18 cellular contexts compared by ENCODE assay signal in genomic region chr1:42369471-42369870, GRCh38. TPM values are rescaled to one million over a fixed set of nuclear protein-coding genes. Genes with fewer than 3 reads are reported as not detected.
DNase-seq lines count a peak whose midpoint lies in the region; ATAC-seq and TF ChIP-seq lines count a peak whose summit lies in the region.
"Had no signal": no experiment of that assay in that cellular context is flagged by ENCODE, and none has a peak within 500 bp of the region (broad histone marks: within the 10 kb centered on the region; RNA-seq: fewer than 3 reads in every experiment).

No MANE protein-coding gene starts in this region.

- peaks cover 2 to 21% of the 10 kb centered on the region in 2 donors for H3K27me3 Mint-ChIP-seq in CD4-positive, alpha-beta memory T cell

- H3K9me3 Mint-ChIP-seq in CD4-positive, alpha-beta memory T cell: peaks cover 0 to 3% (median 0%) of the 10 kb centered on the region in 8 donors
- H3K9me3 Mint-ChIP-seq: CD8-positive, alpha-beta T cell had no signal

- no peak overlapping the region for H3K18ac ChIP-seq in mesendoderm (ENCODE audit: low read length)

- no peak overlapping the region for H2AFZ ChIP-seq in HCT116 (ENCODE audit: low read depth, low read length, poor library complexity, severe bottlenecking)

- H2BK120ac ChIP-seq in mesendoderm (ENCODE audit: low read depth, low read length): no peak overlapping the region

- H3K4ac ChIP-seq in mesendoderm (ENCODE audit: low read depth, low read length): no peak overlapping the region

- intact Hi-C loops in HCT116 (cut with micrococcal nuclease): no loop called here
- intact Hi-C loops in thyroid gland (cut with DNase I): no loop called here
- intact Hi-C loops in CD4-positive, alpha-beta memory T cell (cut with micrococcal nuclease): no loop called here

- H2BK15ac ChIP-seq in mesendoderm (replicated peaks; ENCODE audit: low read depth): no peak overlapping the region

- no peak for TF ChIP-seq CTCF in HCT116 (IDR thresholded peaks at IDR 0.05 in 2 of 3, conservative IDR thresholded peaks at IDR 0.05 in 1 of 3; ENCODE audit: borderline replicate concordance in 1 of 3, insufficient read depth in 1 of 3, low read depth in 2 of 3, low read length in 2 of 3)
- peak in 1 of 6 experiments; percentile 9 for TF ChIP-seq CTCF in thyroid gland (IDR thresholded peaks at IDR 0.05)
- no peak for TF ChIP-seq CTCF in omental fat pad (IDR thresholded peaks at IDR 0.05)

- H3K27ac Mint-ChIP-seq in CD4-positive, alpha-beta memory T cell: no peak overlapping the region
- H3K27ac Mint-ChIP-seq: CD8-positive, alpha-beta T cell had no signal

- no peak for TF ChIP-seq RAD21 in HCT116 (IDR thresholded peaks at IDR 0.05; ENCODE audit: low read depth)

- no peak overlapping the region for H4K5ac ChIP-seq in mesendoderm (ENCODE audit: low read length)

- no peak overlapping the region for H3K27ac ChIP-seq in HCT116 (ENCODE audit: low read depth, low read length)
- H3K27ac ChIP-seq in mesendoderm (ENCODE audit: low read depth, low read length): no peak overlapping the region
- H3K27ac ChIP-seq in thyroid gland: no peak overlapping the region
- no peak overlapping the region for H3K27ac ChIP-seq in CD4-positive, alpha-beta memory T cell (ENCODE audit: low read depth, low read length)

- no CpG with 5 or more reads among the region's 1 CpG for WGBS in mesendoderm (ENCODE audit: extremely low coverage, insufficient coverage, low lambda C conversion rate)
- 33 to 50% methylated on average over 1 of the region's 1 CpG for WGBS in thyroid gland, 2 donors

- no peaks in the 10 kb centered on the region for H3K36me3 Mint-ChIP-seq in CD4-positive, alpha-beta memory T cell
- H3K36me3 Mint-ChIP-seq: CD8-positive, alpha-beta T cell had no signal

- H3K9me3 ChIP-seq in HCT116 (ENCODE audit: control insufficient read depth in 1 of 2, insufficient read depth in 1 of 2, low read depth in 1 of 2, low read length in 2 of 2) (no peaks in the 10 kb centered on the region), thyroid gland (no peaks in the 10 kb centered on the region)
- no peaks in the 10 kb centered on the region for H3K9me3 ChIP-seq in CD4-positive, alpha-beta memory T cell (ENCODE audit: control insufficient read depth in 1 of 2, low read length in 2 of 2)
- H3K9me3 ChIP-seq: Caco-2, HAP-1 had no signal

- DNase-seq in HCT116 (ENCODE audit: low read depth, low spot score) (no peak), islet precursor cell (peak; percentile 90), mesendoderm (peak; percentile 24), thyroid gland (peak; percentile 6 to 18), omental fat pad (ENCODE audit: low spot score) (no peak)
- DNase-seq in CD4-positive, alpha-beta memory T cell: no peak
- DNase-seq: C1 segment of cervical spinal cord; CD8-positive, alpha-beta T cell; DMS 273 treated with DMSO at 0.1 percent for 48 hours; DMS79; EL; GF-D8; GOT3 had no signal

- CTCF ChIA-PET in HCT116 (lab: Charles Lee): no interaction called here
- CTCF ChIA-PET in CD4-positive, alpha-beta memory T cell (lab: Charles Lee; ENCODE audit: partially characterized antibody): no interaction called here

- TF ChIP-seq POLR2A in HCT116 (IDR thresholded peaks at IDR 0.05; ENCODE audit: borderline replicate concordance, extremely low read depth, insufficient read depth, insufficient read length) (no peak), thyroid gland (IDR thresholded peaks at IDR 0.05) (no peak)

- BruUV-seq in HCT116 (replicated peaks; lab: Mats Ljungman, UMichigan): no TSS peak

- H3K56ac ChIP-seq in mesendoderm (ENCODE audit: low read length): no peak overlapping the region

- H4K8ac ChIP-seq in mesendoderm (ENCODE audit: low read depth, low read length): no peak overlapping the region

- H3K79me2 ChIP-seq in HCT116 (ENCODE audit: insufficient read depth, low read length) (no peaks in the 10 kb centered on the region), mesendoderm (ENCODE audit: control insufficient read depth, insufficient read depth, low read length) (no peaks in the 10 kb centered on the region)

- H3K4me3 ChIP-seq in HCT116 (replicated peaks in 1 of 2; ENCODE audit: low read depth in 1 of 2, low read length in 2 of 2) (no peak overlapping the region), mesendoderm (ENCODE audit: low read length) (no peak overlapping the region), thyroid gland (replicated peaks in 1 of 3) (no peak overlapping the region)
- H3K4me3 ChIP-seq in CD4-positive, alpha-beta memory T cell (ENCODE audit: low read length in 2 of 2): no peak overlapping the region
- H3K4me3 ChIP-seq: HAP-1 had no signal

- H4K20me1 ChIP-seq in HCT116 (ENCODE audit: insufficient read depth): no peaks in the 10 kb centered on the region

- H3K27me3 ChIP-seq in HCT116 (ENCODE audit: insufficient read depth, low read length) (no peaks in the 10 kb centered on the region), mesendoderm (ENCODE audit: insufficient read depth, low read length, poor library complexity) (no peaks in the 10 kb centered on the region), thyroid gland (no peaks in the 10 kb centered on the region)
- no peaks in the 10 kb centered on the region for H3K27me3 ChIP-seq in CD4-positive, alpha-beta memory T cell (ENCODE audit: insufficient read depth, low read length)

- no peak overlapping the region for H2BK5ac ChIP-seq in mesendoderm (ENCODE audit: low read length)

- H3K36me3 ChIP-seq in HCT116 (ENCODE audit: control insufficient read depth in 1 of 2, insufficient read depth in 2 of 2, low read length in 2 of 2) (no peaks in the 10 kb centered on the region), mesendoderm (ENCODE audit: control insufficient read depth, insufficient read depth, low read length) (no peaks in the 10 kb centered on the region), thyroid gland (no peaks in the 10 kb centered on the region)
- no peaks in the 10 kb centered on the region for H3K36me3 ChIP-seq in CD4-positive, alpha-beta memory T cell (ENCODE audit: insufficient read depth, low read length)
- H3K36me3 ChIP-seq: HAP-1 had no signal

- peaks cover 3 to 15% of the 10 kb centered on the region in 2 experiments; a peak in 2 of 4 replicates for H3K4me1 ChIP-seq in HCT116 (ENCODE audit: control insufficient read depth in 1 of 2, insufficient read depth in 2 of 2, low read length in 2 of 2)
- no peaks in the 10 kb centered on the region for H3K4me1 ChIP-seq in mesendoderm (ENCODE audit: control insufficient read depth, low read depth, low read length)
- H3K4me1 ChIP-seq in thyroid gland: peaks cover 8 to 9% of the 10 kb centered on the region in 2 donors
- H3K4me1 ChIP-seq in CD4-positive, alpha-beta memory T cell (ENCODE audit: insufficient read depth, low read length): no peaks in the 10 kb centered on the region
- H3K4me1 ChIP-seq: HAP-1 had no signal

- no peaks in the 10 kb centered on the region for H3K79me1 ChIP-seq in mesendoderm (ENCODE audit: low read length)

- H3K4me1 Mint-ChIP-seq in CD4-positive, alpha-beta memory T cell: no peaks in the 10 kb centered on the region

- ATAC-seq in HCT116: peak; percentile 36
- ATAC-seq in omental fat pad (ENCODE audit: low FRiP score): no peak
- no peak for ATAC-seq in HG02981 (IDR thresholded peaks at IDR 0.05; ENCODE audit: unreplicated experiment)
- ATAC-seq in HG02973 (IDR thresholded peaks at IDR 0.05; ENCODE audit: unreplicated experiment): no peak
- ATAC-seq: CD8-positive, alpha-beta T cell had no signal

- H2AK5ac ChIP-seq in mesendoderm (ENCODE audit: low read length): no peak overlapping the region

- no peaks in the 10 kb centered on the region for H3K9me2 ChIP-seq in HCT116 (ENCODE audit: insufficient read depth)

- H3K9ac ChIP-seq in HCT116 (ENCODE audit: low read length) (no peak overlapping the region), mesendoderm (ENCODE audit: low read length) (no peak overlapping the region)

- H3K4me2 ChIP-seq in HCT116 (ENCODE audit: low read length): no peak overlapping the region
- H3K4me2 ChIP-seq in mesendoderm (ENCODE audit: low read length): no peak overlapping the region

- POLR2A ChIA-PET in HCT116 (lab: Charles Lee): interaction anchor here (0.5 kb wide), 1 partner anchor 75 kb away, joined by 4 read pairs; no protein-coding TSS in a partner anchor
- POLR2A ChIA-PET in CD4-positive, alpha-beta memory T cell (lab: Charles Lee; ENCODE audit: partially characterized antibody): no interaction called here

- H3K23ac ChIP-seq in mesendoderm (ENCODE audit: low read length): no peak overlapping the region

- RAD21 ChIA-PET in HCT116 (lab: Charles Lee; ENCODE audit: low non-redundant PET in 1 of 2, low total read pairs in 2 of 2, uncharacterized antibody in 2 of 2, unreplicated experiment in 2 of 2): no interaction called here

- no peak overlapping the region for H3K4me3 Mint-ChIP-seq in CD4-positive, alpha-beta memory T cell
- H3K4me3 Mint-ChIP-seq: CD8-positive, alpha-beta T cell had no signal

TF ChIP-seq in HCT116, 20 proteins besides CTCF, POLR2A, EP300 and RAD21:
- TF ChIP-seq TCF7L2 (IDR thresholded peaks at IDR 0.05; ENCODE audit: borderline replicate concordance, extremely low read depth, insufficient read depth, insufficient read length) (no peak), SP1 (IDR thresholded peaks at IDR 0.05; ENCODE audit: low read depth) (no peak)

RNA-seq across cellular contexts. Expression of gene RIMKLA, which starts 11.1 kb away (rescaled TPM):
- total RNA-seq in HCT116 (2021; ENCODE audit: unreplicated experiment) (4.9 TPM), thyroid gland (1 to 10 TPM in 3 of 4 donors, under 1 TPM in 1; 0.67 to 2.6 (median 2.2) TPM), omental fat pad (under 1 TPM; 0.12 to 0.38 (median 0.25) TPM)
- 3.7 and 5.1 TPM in 2 replicates for polyA plus RNA-seq in HCT116 (2012)
- polyA plus RNA-seq in mesendoderm (2013, experiment 1 of 2): 0.56 TPM
- 0.66 TPM for polyA plus RNA-seq in mesendoderm (2013, experiment 2 of 2)
- total RNA-seq in CD4-positive, alpha-beta memory T cell: under 1 TPM; 0.03 to 0.06 TPM
- under 1 TPM; 0.24 to 0.49 TPM for polyA plus RNA-seq in CD4-positive, alpha-beta memory T cell
- total RNA-seq: A172 had no signal

RNA-seq across cellular contexts. Expression of gene FOXJ3, which starts 34.4 kb away (rescaled TPM):
- 51.1 TPM for total RNA-seq in HCT116 (2021; ENCODE audit: unreplicated experiment)
- 18.0 and 18.9 TPM in 2 replicates for polyA plus RNA-seq in HCT116 (2012)
- polyA plus RNA-seq in mesendoderm (2013, experiment 1 of 2): 32.4 TPM
- polyA plus RNA-seq in mesendoderm (2013, experiment 2 of 2): 33.7 TPM
- 10 to 100 TPM; 55.4 to 87.5 (median 81.0) TPM for total RNA-seq in thyroid gland
- total RNA-seq in omental fat pad: 10 to 100 TPM; 49.7 to 83.5 (median 56.1) TPM
- total RNA-seq in CD4-positive, alpha-beta memory T cell: 100 to 1,000 TPM in 1 of 2 experiments, 10 to 100 TPM in 1; 97.4 to 102 TPM
- polyA plus RNA-seq in CD4-positive, alpha-beta memory T cell: 10 to 100 TPM; 23.7 to 46.6 TPM

Comparison
In these comparisons a context has a peak if more than half of its experiments do, and no peak if none do; other contexts are left out.
1. DNase-seq: peak in islet precursor cell (single experiment), mesendoderm (single experiment) and thyroid gland (2 of 2); none in HCT116 (single experiment), omental fat pad (single experiment) and CD4-positive, alpha-beta memory T cell (0 of 5).